10 cellular contexts compared by ENCODE assay signal in genomic region chr1:27544818-27545612, GRCh38. TPM values are rescaled to one million over a fixed set of nuclear protein-coding genes. Genes with fewer than 3 reads are reported as not detected.
DNase-seq lines count a peak whose midpoint lies in the region; ATAC-seq and TF ChIP-seq lines count a peak whose summit lies in the region.
"Had no signal": no experiment of that assay in that cellular context is flagged by ENCODE, and none has a peak within 500 bp of the region (broad histone marks: within the 10 kb centered on the region; RNA-seq: fewer than 3 reads in every experiment).

No MANE protein-coding gene starts in this region.

- peaks cover 55% of the 10 kb centered on the region for H3K79me2 ChIP-seq in hepatocyte

- WGBS in hepatocyte (ENCODE audit: low lambda C conversion rate, missing lambda C conversion rate) = 75% methylated on average over 12 of the region's 12 CpGs

- H3K27me3 ChIP-seq in breast epithelium = no peaks in the 10 kb centered on the region
- H3K27me3 ChIP-seq in hepatocyte = no peaks in the 10 kb centered on the region
- no peaks in the 10 kb centered on the region for H3K27me3 ChIP-seq in stomach smooth muscle (ENCODE audit: control insufficient read depth in 1 of 2, insufficient read depth in 2 of 2, low read length in 2 of 2)

- H3K4me1 ChIP-seq in HEK293 (ENCODE audit: control insufficient read depth, insufficient read depth, low read length) (no peaks in the 10 kb centered on the region), breast epithelium (peaks cover 8 to 40% of the 10 kb centered on the region in 2 donors), hepatocyte (ENCODE audit: insufficient read depth) (peaks cover 53% of the 10 kb centered on the region), stomach smooth muscle (ENCODE audit: control insufficient read depth, insufficient read depth, low read length) (peaks cover 66% of the 10 kb centered on the region)

- no peak overlapping the region for H3K4me3 ChIP-seq in HEK293 (ENCODE audit: low read depth, low read length)
- H3K4me3 ChIP-seq in breast epithelium = no peak overlapping the region
- H3K4me3 ChIP-seq in hepatocyte = no peak overlapping the region
- H3K4me3 ChIP-seq in stomach smooth muscle (ENCODE audit: low read length in 2 of 2) = peak overlapping the region in 1 of 2 donors; percentile 37

- no peak overlapping the region for H3K4me2 ChIP-seq in hepatocyte

- CTCF ChIA-PET in HEK293 (lab: Yijun Ruan, JAX) = interaction anchor here (0.6 to 1.6 kb wide), 7 partner anchors 9 to 205 kb away, joined by 3 to 13 read pairs (median 3); no protein-coding TSS in a partner anchor

- H4K20me1 ChIP-seq in hepatocyte (ENCODE audit: insufficient read depth, poor library complexity, severe bottlenecking) = no peaks in the 10 kb centered on the region

- peak overlapping the region; percentile 42 to 63 for H3K9ac ChIP-seq in stomach smooth muscle (ENCODE audit: low read length in 2 of 2)

- no peak overlapping the region for H2AFZ ChIP-seq in hepatocyte

- TF ChIP-seq CTCF in HEK293 (tag by site-specific recombination; IDR thresholded peaks at IDR 0.05) = no peak
- no peak for TF ChIP-seq CTCF in breast epithelium (IDR thresholded peaks at IDR 0.05)
- TF ChIP-seq CTCF in hepatocyte (IDR thresholded peaks at IDR 0.05; ENCODE audit: poor library complexity) = no peak

- H3K27ac ChIP-seq in HEK293 (ENCODE audit: extremely low read depth, low read depth, low read length) (no peak overlapping the region), breast epithelium (peak overlapping the region; percentile 90 to 94), hepatocyte (peak overlapping the region; percentile 100), stomach smooth muscle (ENCODE audit: low read length) (peak overlapping the region; percentile 90)

- TF ChIP-seq POLR2A in breast epithelium (IDR thresholded peaks at IDR 0.05) = no peak

- no peaks in the 10 kb centered on the region for H3K9me3 ChIP-seq in HEK293 (ENCODE audit: control insufficient read depth, insufficient read depth, low read depth, low read length)
- H3K9me3 ChIP-seq in breast epithelium = no peaks in the 10 kb centered on the region
- H3K9me3 ChIP-seq in hepatocyte (ENCODE audit: low read depth) = no peaks in the 10 kb centered on the region
- no peaks in the 10 kb centered on the region for H3K9me3 ChIP-seq in stomach smooth muscle (ENCODE audit: control insufficient read depth in 2 of 2, low read length in 2 of 2)

- H3K36me3 ChIP-seq in HEK293 (ENCODE audit: control insufficient read depth in 2 of 2, insufficient read depth in 1 of 2, low read length in 2 of 2) (peaks cover 0 to 47% of the 10 kb centered on the region in 2 experiments; a peak in 1 of 3 replicates), breast epithelium (no peaks in the 10 kb centered on the region), hepatocyte (replicated peaks; ENCODE audit: insufficient read depth, low read depth) (no peaks in the 10 kb centered on the region), stomach smooth muscle (ENCODE audit: control insufficient read depth in 2 of 2, insufficient read depth in 2 of 2, low read length in 2 of 2) (peaks cover 15 to 28% of the 10 kb centered on the region in 2 donors)

- DNase-seq in breast epithelium (ENCODE audit: low spot score in 2 of 2) (peak in 1 of 2 donors; percentile 81), hepatocyte (ENCODE audit: low spot score) (no peak), UCSD-AML1 (lab: John Stamatoyannopoulos, UW; ENCODE audit: unreplicated experiment) (no peak), CD1c-positive myeloid dendritic cell (ENCODE audit: extremely low spot score) (no peak)
- DNase-seq: HCEC 1CT, retina had no signal

- POLR2A ChIA-PET in HEK293 (lab: Yijun Ruan, JAX) = no interaction called here

- intact Hi-C loops in breast epithelium (cut with DNase I; ENCODE audit: low total_unique reads) = no loop called here

- no peaks in the 10 kb centered on the region for H3K9me2 ChIP-seq in hepatocyte (replicated peaks; ENCODE audit: insufficient read depth)

- no peak for ATAC-seq in HG03045 (IDR thresholded peaks at IDR 0.05; ENCODE audit: unreplicated experiment)
- no peak for ATAC-seq in HG02973 (IDR thresholded peaks at IDR 0.05; ENCODE audit: unreplicated experiment)

TF ChIP-seq in HEK293, 187 proteins besides CTCF, POLR2A, EP300 and RAD21:
- TF ChIP-seq INSM2 (tag by site-specific recombination; IDR thresholded peaks at IDR 0.05) (no peak), ZIC2 (tag by site-specific recombination; IDR thresholded peaks at IDR 0.05) (0 out of 2 replicates have a peak, but pooled peaks have one; percentile 49), ZSCAN18 (tag by site-specific recombination; IDR thresholded peaks at IDR 0.05) (no peak), ZNF324 (tag by site-specific recombination; IDR thresholded peaks at IDR 0.05) (no peak), ELK4 (IDR thresholded peaks at IDR 0.05; ENCODE audit: borderline replicate concordance, low read depth, low read length) (no peak)

RNA-seq across cellular contexts. Expression of gene WASF2, which starts 55.0 kb away (rescaled TPM):
- total RNA-seq in breast epithelium (10 to 100 TPM; 41.6 to 93.5 (median 43.2) TPM), hepatocyte (25.2 and 28.5 TPM in 2 replicates)
- polyA plus RNA-seq in hepatocyte = 45.6 and 61.1 TPM in 2 replicates

RNA-seq across cellular contexts. Expression of gene AHDC1, which starts 58.9 kb away (rescaled TPM):
- total RNA-seq in breast epithelium = 10 to 100 TPM; 10.7 to 17.1 (median 15.4) TPM
- total RNA-seq in hepatocyte = 6.7 and 13.3 TPM in 2 replicates
- 12.2 and 14.4 TPM in 2 replicates for polyA plus RNA-seq in hepatocyte
